In the genomic region with DNA sequence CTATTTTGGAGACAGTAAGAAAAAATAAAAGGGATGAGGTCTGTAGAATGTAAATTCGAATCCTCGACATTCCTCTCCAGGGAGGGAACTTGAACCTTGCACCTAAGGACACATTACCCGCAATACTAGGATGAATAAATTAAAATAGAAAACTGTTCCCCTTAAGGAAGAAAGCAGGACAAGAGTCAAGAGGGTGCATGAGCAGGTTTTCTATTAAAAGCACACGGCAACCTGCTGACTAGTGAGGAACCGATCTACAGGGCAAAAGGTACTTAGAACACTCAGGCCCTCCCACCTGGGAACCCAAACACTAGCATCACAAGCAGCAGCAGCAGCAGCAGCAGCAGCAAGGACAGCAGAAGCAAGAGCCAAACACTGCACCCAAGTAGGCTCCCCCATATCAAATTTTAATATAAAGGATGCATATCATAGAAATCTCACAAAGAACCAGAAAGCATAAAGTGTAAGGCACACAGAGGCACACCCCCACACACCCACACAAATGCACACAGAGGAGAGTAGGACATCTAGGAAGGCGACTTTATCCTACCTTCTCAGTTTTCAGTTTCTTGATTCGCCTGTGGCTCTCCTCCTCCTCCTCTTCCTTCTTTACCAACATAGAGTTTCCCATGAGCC, we compare ENCODE assay signal across 8 cellular contexts. TPM values are rescaled to one million over a fixed set of nuclear protein-coding genes. Genes with fewer than 3 reads are reported as not detected.
A peak's percentile ranks its signal among the peaks of the same experiment; 100 is the strongest.
DNase-seq lines count a peak whose midpoint lies in the region; ATAC-seq and FAIRE-seq lines count a peak whose summit lies in the region.

No MANE protein-coding gene starts in this region.

- H3K4me3 ChIP-seq in right cardiac atrium (ENCODE audit: low read length) (peak overlapping the region; percentile 85), skin epidermis (peak overlapping the region; percentile 27 to 54 (median 38))

- H3K9me3 ChIP-seq in right cardiac atrium (ENCODE audit: control insufficient read depth, low read length) = no peaks in the 10 kb centered on the region

- no peak for FAIRE-seq in RCC 7860 (lab: Jason Lieb, UNC)

- H3K27ac ChIP-seq in right cardiac atrium (ENCODE audit: low read length) (peak overlapping the region; percentile 97), skin epidermis (peak overlapping the region in 19 of 21 experiments; percentile 31 to 91 (median 83))

- H3K27me3 Mint-ChIP-seq in stimulated activated naive B cell treated with anti-CD40 and anti-IgM and Interleukin-4, amounts not matched to agents 10 μg/mL and 1 μg/mL and 100 μg/mL, for 72 hours = no peaks in the 10 kb centered on the region

- H3K27me3 ChIP-seq in right cardiac atrium (ENCODE audit: control insufficient read depth, insufficient read depth) = no peaks in the 10 kb centered on the region

- H3K27ac Mint-ChIP-seq in stimulated activated naive B cell treated with anti-CD40 and anti-IgM and Interleukin-4, amounts not matched to agents 10 μg/mL and 1 μg/mL and 100 μg/mL, for 72 hours = no peak overlapping the region

- intact Hi-C loops in right cardiac atrium (cut with DNase I) = loop anchor here in 3 of 4 donors (5.0 to 10.0 kb wide), 5 partner anchors 36 to 264 kb away; no protein-coding TSS in a partner anchor

- WGBS in right cardiac atrium = 13% methylated on average over 7 of the region's 7 CpGs

- H3K36me3 Mint-ChIP-seq in stimulated activated naive B cell treated with anti-CD40 and anti-IgM and Interleukin-4, amounts not matched to agents 10 μg/mL and 1 μg/mL and 100 μg/mL, for 72 hours = peaks cover 0 to 2% of the 10 kb centered on the region in 2 donors

- peaks cover 13 to 24% of the 10 kb centered on the region in 2 donors for H3K4me1 Mint-ChIP-seq in stimulated activated naive B cell treated with anti-CD40 and anti-IgM and Interleukin-4, amounts not matched to agents 10 μg/mL and 1 μg/mL and 100 μg/mL, for 72 hours

- no peak overlapping the region for H3K4me3 Mint-ChIP-seq in stimulated activated naive B cell treated with anti-CD40 and anti-IgM and Interleukin-4, amounts not matched to agents 10 μg/mL and 1 μg/mL and 100 μg/mL, for 72 hours

- peak; percentile 23 for ATAC-seq in GM21529 (IDR thresholded peaks at IDR 0.05; ENCODE audit: unreplicated experiment)
- no peak for ATAC-seq in right cardiac atrium
- no peak for ATAC-seq in GM21576 (IDR thresholded peaks at IDR 0.05; ENCODE audit: unreplicated experiment)
- ATAC-seq in stimulated activated naive B cell treated with anti-CD40 and anti-IgM and Interleukin-4, amounts not matched to agents 10 μg/mL and 1 μg/mL and 100 μg/mL, for 72 hours (replicated peaks) = no peak

- H3K4me1 ChIP-seq in right cardiac atrium (ENCODE audit: control insufficient read depth, insufficient read depth, low read length) = peaks cover 3% of the 10 kb centered on the region

- H3K9me3 Mint-ChIP-seq in stimulated activated naive B cell treated with anti-CD40 and anti-IgM and Interleukin-4, amounts not matched to agents 10 μg/mL and 1 μg/mL and 100 μg/mL, for 72 hours = no peaks in the 10 kb centered on the region

- DNase-seq in RCC 7860 (ENCODE audit: low spot score) = peak; percentile 43
- DNase-seq in right cardiac atrium = no peak
- DNase-seq in NCI-H2029 (lab: John Stamatoyannopoulos, UW) = no peak
- DNase-seq in HK-2 (ENCODE audit: unreplicated experiment) = no peak
- DNase-seq in stimulated activated naive B cell treated with anti-CD40 and anti-IgM and Interleukin-4, amounts not matched to agents 10 μg/mL and 1 μg/mL and 100 μg/mL, for 72 hours = no peak

RNA-seq across cellular contexts. Expression of gene ZNF608, which starts 2.8 kb away (rescaled TPM):
- 10 to 100 TPM; 31.1 to 43.7 (median 41.2) TPM for total RNA-seq in right cardiac atrium
- 16.4 TPM for polyA plus RNA-seq in right cardiac atrium
